Comparison of ENCODE assay signal across 1 cellular context in genomic region chr10:97140284-97140846, GRCh38.
TF ChIP-seq lines count a peak whose summit lies in the region.

No MANE protein-coding gene starts in this region.

TF ChIP-seq in HepG2, 621 proteins besides CTCF, POLR2A, EP300 and RAD21 (continued from another document and continues in another):
- peak; percentile 93 for TF ChIP-seq RERE (CRISPR knock-in tag; IDR thresholded peaks at IDR 0.05; ENCODE audit: low read depth)
- TF ChIP-seq SRY (CRISPR knock-in tag; IDR thresholded peaks at IDR 0.05) = no peak
- TF ChIP-seq, protein P1, sequence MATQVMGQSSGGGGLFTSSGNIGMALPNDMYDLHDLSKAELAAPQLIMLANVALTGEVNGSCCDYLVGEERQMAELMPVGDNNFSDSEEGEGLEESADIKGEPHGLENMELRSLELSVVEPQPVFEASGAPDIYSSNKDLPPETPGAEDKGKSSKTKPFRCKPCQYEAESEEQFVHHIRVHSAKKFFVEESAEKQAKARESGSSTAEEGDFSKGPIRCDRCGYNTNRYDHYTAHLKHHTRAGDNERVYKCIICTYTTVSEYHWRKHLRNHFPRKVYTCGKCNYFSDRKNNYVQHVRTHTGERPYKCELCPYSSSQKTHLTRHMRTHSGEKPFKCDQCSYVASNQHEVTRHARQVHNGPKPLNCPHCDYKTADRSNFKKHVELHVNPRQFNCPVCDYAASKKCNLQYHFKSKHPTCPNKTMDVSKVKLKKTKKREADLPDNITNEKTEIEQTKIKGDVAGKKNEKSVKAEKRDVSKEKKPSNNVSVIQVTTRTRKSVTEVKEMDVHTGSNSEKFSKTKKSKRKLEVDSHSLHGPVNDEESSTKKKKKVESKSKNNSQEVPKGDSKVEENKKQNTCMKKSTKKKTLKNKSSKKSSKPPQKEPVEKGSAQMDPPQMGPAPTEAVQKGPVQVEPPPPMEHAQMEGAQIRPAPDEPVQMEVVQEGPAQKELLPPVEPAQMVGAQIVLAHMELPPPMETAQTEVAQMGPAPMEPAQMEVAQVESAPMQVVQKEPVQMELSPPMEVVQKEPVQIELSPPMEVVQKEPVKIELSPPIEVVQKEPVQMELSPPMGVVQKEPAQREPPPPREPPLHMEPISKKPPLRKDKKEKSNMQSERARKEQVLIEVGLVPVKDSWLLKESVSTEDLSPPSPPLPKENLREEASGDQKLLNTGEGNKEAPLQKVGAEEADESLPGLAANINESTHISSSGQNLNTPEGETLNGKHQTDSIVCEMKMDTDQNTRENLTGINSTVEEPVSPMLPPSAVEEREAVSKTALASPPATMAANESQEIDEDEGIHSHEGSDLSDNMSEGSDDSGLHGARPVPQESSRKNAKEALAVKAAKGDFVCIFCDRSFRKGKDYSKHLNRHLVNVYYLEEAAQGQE (IDR thresholded peaks at IDR 0.05; ENCODE audit: borderline replicate concordance in 1 of 2, low read depth in 1 of 2, low read length in 2 of 2) = peak in 1 of 2 experiments; percentile 42; a peak in 1 of 4 replicates
- TF ChIP-seq, protein P2, sequence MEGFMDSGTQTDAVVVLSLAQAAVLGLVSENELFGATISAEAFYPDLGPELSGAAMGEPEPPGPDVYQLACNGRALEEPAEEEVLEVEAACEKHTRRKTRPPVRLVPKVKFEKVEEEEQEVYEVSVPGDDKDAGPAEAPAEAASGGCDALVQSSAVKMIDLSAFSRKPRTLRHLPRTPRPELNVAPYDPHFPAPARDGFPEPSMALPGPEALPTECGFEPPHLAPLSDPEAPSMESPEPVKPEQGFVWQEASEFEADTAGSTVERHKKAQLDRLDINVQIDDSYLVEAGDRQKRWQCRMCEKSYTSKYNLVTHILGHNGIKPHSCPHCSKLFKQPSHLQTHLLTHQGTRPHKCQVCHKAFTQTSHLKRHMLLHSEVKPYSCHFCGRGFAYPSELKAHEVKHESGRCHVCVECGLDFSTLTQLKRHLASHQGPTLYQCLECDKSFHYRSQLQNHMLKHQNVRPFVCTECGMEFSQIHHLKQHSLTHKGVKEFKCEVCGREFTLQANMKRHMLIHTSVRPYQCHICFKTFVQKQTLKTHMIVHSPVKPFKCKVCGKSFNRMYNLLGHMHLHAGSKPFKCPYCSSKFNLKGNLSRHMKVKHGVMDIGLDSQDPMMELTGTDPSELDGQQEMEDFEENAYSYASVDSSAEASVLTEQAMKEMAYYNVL (CRISPR knock-in tag; IDR thresholded peaks at IDR 0.05; ENCODE audit: borderline replicate concordance) = peak; percentile 88
- no peak for TF ChIP-seq TEAD2 (CRISPR knock-in tag; IDR thresholded peaks at IDR 0.05)
- TF ChIP-seq HDAC1 (CRISPR knock-in tag; IDR thresholded peaks at IDR 0.05) = peak; percentile 88
- TF ChIP-seq, protein P3, sequence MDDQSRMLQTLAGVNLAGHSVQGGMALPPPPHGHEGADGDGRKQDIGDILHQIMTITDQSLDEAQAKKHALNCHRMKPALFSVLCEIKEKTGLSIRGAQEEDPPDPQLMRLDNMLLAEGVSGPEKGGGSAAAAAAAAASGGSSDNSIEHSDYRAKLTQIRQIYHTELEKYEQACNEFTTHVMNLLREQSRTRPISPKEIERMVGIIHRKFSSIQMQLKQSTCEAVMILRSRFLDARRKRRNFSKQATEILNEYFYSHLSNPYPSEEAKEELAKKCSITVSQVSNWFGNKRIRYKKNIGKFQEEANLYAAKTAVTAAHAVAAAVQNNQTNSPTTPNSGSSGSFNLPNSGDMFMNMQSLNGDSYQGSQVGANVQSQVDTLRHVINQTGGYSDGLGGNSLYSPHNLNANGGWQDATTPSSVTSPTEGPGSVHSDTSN (CRISPR knock-in tag; IDR thresholded peaks at IDR 0.05; ENCODE audit: borderline replicate concordance) = no peak
- no peak for TF ChIP-seq MXD1 (CRISPR knock-in tag; IDR thresholded peaks at IDR 0.05)
- no peak for TF ChIP-seq SRSF9 (IDR thresholded peaks at IDR 0.05; ENCODE audit: borderline replicate concordance, insufficient read depth, low read depth, low read length, poor library complexity, severe bottlenecking)
- TF ChIP-seq ZNF780A (CRISPR knock-in tag; IDR thresholded peaks at IDR 0.05) = peak; percentile 70; the same call in 1 of the 2 replicates
- no peak for TF ChIP-seq ZNF879 (CRISPR knock-in tag; IDR thresholded peaks at IDR 0.05)
- 0 out of 2 replicates have a peak, but pooled peaks have one; percentile 58 for TF ChIP-seq TOPORS (CRISPR knock-in tag; IDR thresholded peaks at IDR 0.05)
- TF ChIP-seq ZNF234 (CRISPR knock-in tag; conservative IDR thresholded peaks at IDR 0.05) = no peak
- TF ChIP-seq ARID2 (CRISPR knock-in tag; IDR thresholded peaks at IDR 0.05; ENCODE audit: borderline replicate concordance) = peak; percentile 73; the same call in 1 of the 2 replicates
- TF ChIP-seq RBFOX2 (IDR thresholded peaks at IDR 0.05; ENCODE audit: low read depth, low read length) = no peak
- TF ChIP-seq SRSF1 (optimal IDR thresholded peaks at IDR 0.05; ENCODE audit: low read depth, low read length) = peak; percentile 65
- TF ChIP-seq POLR2AphosphoS5 (IDR thresholded peaks at IDR 0.05; ENCODE audit: low read depth, low read length) = no peak
- TF ChIP-seq NKX3-1 (CRISPR knock-in tag; IDR thresholded peaks at IDR 0.05) = no peak
- TF ChIP-seq ZNF670 (CRISPR knock-in tag; IDR thresholded peaks at IDR 0.05; ENCODE audit: borderline replicate concordance) = no peak
- peak; percentile 85; the same call in 1 of the 2 replicates for TF ChIP-seq ERF (CRISPR knock-in tag; IDR thresholded peaks at IDR 0.05)
- peak; percentile 21; the same call in 1 of the 2 replicates for TF ChIP-seq ZNF362 (CRISPR knock-in tag; IDR thresholded peaks at IDR 0.05; ENCODE audit: borderline replicate concordance)
- no peak for TF ChIP-seq SRF (IDR thresholded peaks at IDR 0.05; ENCODE audit: low read depth, low read length)
- TF ChIP-seq ZNF558 (CRISPR knock-in tag; IDR thresholded peaks at IDR 0.05; ENCODE audit: borderline replicate concordance) = no peak
- no peak for TF ChIP-seq MTF1 (CRISPR knock-in tag; IDR thresholded peaks at IDR 0.05)
- TF ChIP-seq ATF7 (IDR thresholded peaks at IDR 0.05) = no peak
- peak; percentile 89 for TF ChIP-seq ATF7 (CRISPR knock-in tag; IDR thresholded peaks at IDR 0.05)
- TF ChIP-seq, protein P4, sequence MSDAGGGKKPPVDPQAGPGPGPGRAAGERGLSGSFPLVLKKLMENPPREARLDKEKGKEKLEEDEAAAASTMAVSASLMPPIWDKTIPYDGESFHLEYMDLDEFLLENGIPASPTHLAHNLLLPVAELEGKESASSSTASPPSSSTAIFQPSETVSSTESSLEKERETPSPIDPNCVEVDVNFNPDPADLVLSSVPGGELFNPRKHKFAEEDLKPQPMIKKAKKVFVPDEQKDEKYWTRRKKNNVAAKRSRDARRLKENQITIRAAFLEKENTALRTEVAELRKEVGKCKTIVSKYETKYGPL (CRISPR knock-in tag; IDR thresholded peaks at IDR 0.05) = no peak
- no peak for TF ChIP-seq ZNF550 (CRISPR knock-in tag; IDR thresholded peaks at IDR 0.05; ENCODE audit: borderline replicate concordance)
- TF ChIP-seq CC2D1A (CRISPR knock-in tag; IDR thresholded peaks at IDR 0.05) = no peak
- TF ChIP-seq, protein P5, sequence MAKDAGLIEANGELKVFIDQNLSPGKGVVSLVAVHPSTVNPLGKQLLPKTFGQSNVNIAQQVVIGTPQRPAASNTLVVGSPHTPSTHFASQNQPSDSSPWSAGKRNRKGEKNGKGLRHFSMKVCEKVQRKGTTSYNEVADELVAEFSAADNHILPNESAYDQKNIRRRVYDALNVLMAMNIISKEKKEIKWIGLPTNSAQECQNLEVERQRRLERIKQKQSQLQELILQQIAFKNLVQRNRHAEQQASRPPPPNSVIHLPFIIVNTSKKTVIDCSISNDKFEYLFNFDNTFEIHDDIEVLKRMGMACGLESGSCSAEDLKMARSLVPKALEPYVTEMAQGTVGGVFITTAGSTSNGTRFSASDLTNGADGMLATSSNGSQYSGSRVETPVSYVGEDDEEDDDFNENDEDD (CRISPR knock-in tag; IDR thresholded peaks at IDR 0.05; ENCODE audit: borderline replicate concordance) = peak; percentile 23; the same call in 1 of the 2 replicates
- TF ChIP-seq, protein P6, sequence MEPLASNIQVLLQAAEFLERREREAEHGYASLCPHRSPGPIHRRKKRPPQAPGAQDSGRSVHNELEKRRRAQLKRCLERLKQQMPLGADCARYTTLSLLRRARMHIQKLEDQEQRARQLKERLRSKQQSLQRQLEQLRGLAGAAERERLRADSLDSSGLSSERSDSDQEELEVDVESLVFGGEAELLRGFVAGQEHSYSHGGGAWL (CRISPR knock-in tag; IDR thresholded peaks at IDR 0.05) = no peak
- TF ChIP-seq ZNF253 (CRISPR knock-in tag; IDR thresholded peaks at IDR 0.05; ENCODE audit: borderline replicate concordance) = peak; percentile 53; the same call in 1 of the 2 replicates
- TF ChIP-seq NFE2L2 (IDR thresholded peaks at IDR 0.05; ENCODE audit: low read length) = no peak
- TF ChIP-seq, protein P7, sequence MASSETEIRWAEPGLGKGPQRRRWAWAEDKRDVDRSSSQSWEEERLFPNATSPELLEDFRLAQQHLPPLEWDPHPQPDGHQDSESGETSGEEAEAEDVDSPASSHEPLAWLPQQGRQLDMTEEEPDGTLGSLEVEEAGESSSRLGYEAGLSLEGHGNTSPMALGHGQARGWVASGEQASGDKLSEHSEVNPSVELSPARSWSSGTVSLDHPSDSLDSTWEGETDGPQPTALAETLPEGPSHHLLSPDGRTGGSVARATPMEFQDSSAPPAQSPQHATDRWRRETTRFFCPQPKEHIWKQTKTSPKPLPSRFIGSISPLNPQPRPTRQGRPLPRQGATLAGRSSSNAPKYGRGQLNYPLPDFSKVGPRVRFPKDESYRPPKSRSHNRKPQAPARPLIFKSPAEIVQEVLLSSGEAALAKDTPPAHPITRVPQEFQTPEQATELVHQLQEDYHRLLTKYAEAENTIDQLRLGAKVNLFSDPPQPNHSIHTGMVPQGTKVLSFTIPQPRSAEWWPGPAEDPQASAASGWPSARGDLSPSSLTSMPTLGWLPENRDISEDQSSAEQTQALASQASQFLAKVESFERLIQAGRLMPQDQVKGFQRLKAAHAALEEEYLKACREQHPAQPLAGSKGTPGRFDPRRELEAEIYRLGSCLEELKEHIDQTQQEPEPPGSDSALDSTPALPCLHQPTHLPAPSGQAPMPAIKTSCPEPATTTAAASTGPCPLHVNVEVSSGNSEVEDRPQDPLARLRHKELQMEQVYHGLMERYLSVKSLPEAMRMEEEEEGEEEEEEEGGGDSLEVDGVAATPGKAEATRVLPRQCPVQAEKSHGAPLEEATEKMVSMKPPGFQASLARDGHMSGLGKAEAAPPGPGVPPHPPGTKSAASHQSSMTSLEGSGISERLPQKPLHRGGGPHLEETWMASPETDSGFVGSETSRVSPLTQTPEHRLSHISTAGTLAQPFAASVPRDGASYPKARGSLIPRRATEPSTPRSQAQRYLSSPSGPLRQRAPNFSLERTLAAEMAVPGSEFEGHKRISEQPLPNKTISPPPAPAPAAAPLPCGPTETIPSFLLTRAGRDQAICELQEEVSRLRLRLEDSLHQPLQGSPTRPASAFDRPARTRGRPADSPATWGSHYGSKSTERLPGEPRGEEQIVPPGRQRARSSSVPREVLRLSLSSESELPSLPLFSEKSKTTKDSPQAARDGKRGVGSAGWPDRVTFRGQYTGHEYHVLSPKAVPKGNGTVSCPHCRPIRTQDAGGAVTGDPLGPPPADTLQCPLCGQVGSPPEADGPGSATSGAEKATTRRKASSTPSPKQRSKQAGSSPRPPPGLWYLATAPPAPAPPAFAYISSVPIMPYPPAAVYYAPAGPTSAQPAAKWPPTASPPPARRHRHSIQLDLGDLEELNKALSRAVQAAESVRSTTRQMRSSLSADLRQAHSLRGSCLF (CRISPR knock-in tag; IDR thresholded peaks at IDR 0.05; ENCODE audit: borderline replicate concordance) = no peak
